In genomic region chr11:111878385-111878765, GRCh38 we compare ENCODE assay signal across 6 cellular contexts. TPM values are rescaled to one million over a fixed set of nuclear protein-coding genes. Genes with fewer than 3 reads are reported as not detected.
DNase-seq lines count a peak whose midpoint lies in the region; ATAC-seq, FAIRE-seq and TF ChIP-seq lines count a peak whose summit lies in the region.

No MANE protein-coding gene starts in this region.

- in situ Hi-C loops in GM13977 (cut with MboI; ENCODE audit: low pct_unique_long_range_greater_than_20kb, low sequenced_read_pairs, unreplicated experiment): no loop called here

- 0% methylated on average over 10 of the region's 10 CpGs for WGBS in pancreas, 2 donors

- no peaks in the 10 kb centered on the region for H3K36me3 Mint-ChIP-seq in chondrocyte (ENCODE audit: low read depth)

- H3K4me1 Mint-ChIP-seq in chondrocyte (ENCODE audit: low read depth): peaks cover 11% of the 10 kb centered on the region

- no peak for TF ChIP-seq CTCF in chondrocyte (IDR thresholded peaks at IDR 0.05)
- no peak for TF ChIP-seq CTCF in pancreas (IDR thresholded peaks at IDR 0.05)
- TF ChIP-seq CTCF in GM13977 (IDR thresholded peaks at IDR 0.05; ENCODE audit: extremely low read depth, insufficient read depth, missing control alignments): no peak

- peak overlapping the region; percentile 95 for H3K4me3 Mint-ChIP-seq in chondrocyte (ENCODE audit: unreplicated experiment)

- no peaks in the 10 kb centered on the region for H3K27me3 Mint-ChIP-seq in chondrocyte (ENCODE audit: low read depth)

- H3K27ac Mint-ChIP-seq in chondrocyte (ENCODE audit: unreplicated experiment): peak overlapping the region; percentile 100

- H3K9me3 ChIP-seq in pancreas: no peaks in the 10 kb centered on the region

- DNase-seq in HS-5 (ENCODE audit: low read depth) (peak; percentile 14), chondrocyte (ENCODE audit: low spot score) (no peak), pancreas (no peak), GM13977 (ENCODE audit: low spot score) (no peak)
- DNase-seq in activated CD4-positive, CD25-positive, alpha-beta regulatory T cell treated with anti-CD3 and anti-CD28 coated beads, Interleukin-2, amount 50 U/mL, for 72 hours: no peak

- peaks cover 0 to 4% (median 0%) of the 10 kb centered on the region in 3 donors for H3K36me3 ChIP-seq in pancreas

- intact Hi-C loops in pancreas (cut with DNase I): loop anchor here in 2 of 3 donors (5.0 to 10.0 kb wide), 3 partner anchors 39 to 106 kb away; partner anchors contain the start of gene C11orf52 (in 1 of the 2)

- FAIRE-seq in pancreas (lab: Jason Lieb, UNC): no peak

- H3K4me3 ChIP-seq in pancreas: peak overlapping the region; percentile 32 to 64 (median 42)

- peak; percentile 13 for ATAC-seq in GM19035 (IDR thresholded peaks at IDR 0.05; ENCODE audit: unreplicated experiment)
- peak; percentile 14 to 32 (median 17) for ATAC-seq in pancreas

- H3K27me3 ChIP-seq in pancreas: no peaks in the 10 kb centered on the region

- H3K27ac ChIP-seq in pancreas: peak overlapping the region; percentile 91 to 97 (median 96)

- no peaks in the 10 kb centered on the region for H3K9me3 Mint-ChIP-seq in chondrocyte (ENCODE audit: low read depth)

- H3K4me1 ChIP-seq in pancreas: no peaks in the 10 kb centered on the region

RNA-seq across cellular contexts. Expression of gene FDXACB1, which starts 0.6 kb away (rescaled TPM):
- total RNA-seq in chondrocyte (1.3 to 2.5 TPM (median 1.6 TPM) in 3 replicates), pancreas (1 to 10 TPM in 3 of 6 donors, under 1 TPM in 3; 0.51 to 1.2 (median 1.1) TPM)
- 1 to 10 TPM; 1.6 to 2.1 TPM for polyA plus RNA-seq in pancreas

RNA-seq across cellular contexts. Expression of gene CFAP68, which starts 1.0 kb away (rescaled TPM):
- total RNA-seq in chondrocyte (10.2 to 12.7 TPM (median 11.3 TPM) in 3 replicates), pancreas (10 to 100 TPM; 14.3 to 24.9 (median 16.0) TPM)
- polyA plus RNA-seq in pancreas: 10 to 100 TPM; 25.0 to 26.9 TPM

RNA-seq across cellular contexts. Expression of gene ALG9, which starts 7.0 kb away (rescaled TPM):
- 28.9 to 34.5 TPM (median 29.8 TPM) in 3 replicates for total RNA-seq in chondrocyte
- total RNA-seq in pancreas: 10 to 100 TPM; 15.7 to 25.7 (median 21.8) TPM
- polyA plus RNA-seq in pancreas: 10 to 100 TPM; 19.8 to 37.0 TPM

RNA-seq across cellular contexts. Expression of gene CRYAB, which starts 33.2 kb away (rescaled TPM):
- total RNA-seq in chondrocyte (770 to 1,975 TPM (median 1,937 TPM) in 3 replicates), pancreas (10 to 100 TPM in 4 of 6 donors, 1 to 10 TPM in 2; 7.2 to 66.6 (median 16.3) TPM)
- 10 to 100 TPM; 36.1 to 81.8 TPM for polyA plus RNA-seq in pancreas

RNA-seq across cellular contexts. Expression of gene HSPB2, which starts 34.2 kb away (rescaled TPM):
- total RNA-seq in chondrocyte: 1.0 to 2.9 TPM (median 2.4 TPM) in 3 replicates
- total RNA-seq in pancreas: under 1 TPM in 5 of 6 donors, not detected in 1; 0.32 to 0.86 (median 0.61) TPM
- 1 to 10 TPM in 1 of 2 donors, under 1 TPM in 1; 0.85 to 1.5 TPM for polyA plus RNA-seq in pancreas
